Comparison of ENCODE assay signal across 8 cellular contexts in genomic region chr17:3695129-3695722, GRCh38. TPM values are rescaled to one million over a fixed set of nuclear protein-coding genes. Genes with fewer than 3 reads are reported as not detected.
DNase-seq lines count a peak whose midpoint lies in the region; ATAC-seq and TF ChIP-seq lines count a peak whose summit lies in the region.

No MANE protein-coding gene starts in this region.

- H3K4me3 ChIP-seq in heart left ventricle = peak overlapping the region; percentile 24 to 68 (median 52)
- H3K4me3 ChIP-seq in skeletal muscle satellite cell (ENCODE audit: low read length) = peak overlapping the region; percentile 86

- DNase-seq in DMS 273 (lab: John Stamatoyannopoulos, UW; ENCODE audit: unreplicated experiment) (peak; percentile 71), DMS 273 treated with DMSO at 0.1 percent for 48 hours (lab: John Stamatoyannopoulos, UW) (no peak), SW480 (ENCODE audit: low spot score) (peak; percentile 31), heart left ventricle (peak in 4 of 5 donors; percentile 58 to 72 (median 64)), NCI-H2029 treated with DMSO at 0.1 percent for 48 hours (lab: John Stamatoyannopoulos, UW) (no peak)

- H3K36me3 ChIP-seq in heart left ventricle = no peaks in the 10 kb centered on the region
- H3K36me3 ChIP-seq in skeletal muscle satellite cell (ENCODE audit: insufficient read depth, low read length) = no peaks in the 10 kb centered on the region

- no peak for TF ChIP-seq POLR2A in heart left ventricle (IDR thresholded peaks at IDR 0.05)

- intact Hi-C loops in heart left ventricle (cut with DNase I) = no loop called here

- ATAC-seq in heart left ventricle (peak; percentile 75 to 90 (median 86)), HG02642 (IDR thresholded peaks at IDR 0.05; ENCODE audit: poor library complexity, unreplicated experiment) (no peak), GM18502 (IDR thresholded peaks at IDR 0.05; ENCODE audit: poor library complexity, unreplicated experiment) (no peak)

- H3K27me3 ChIP-seq in heart left ventricle = peaks cover 0 to 40% (median 10%) of the 10 kb centered on the region in 9 donors
- no peaks in the 10 kb centered on the region for H3K27me3 ChIP-seq in skeletal muscle satellite cell (ENCODE audit: control insufficient read depth, insufficient read depth, low read length)

- H3K27ac ChIP-seq in heart left ventricle = peak overlapping the region in 11 of 12 donors; percentile 41 to 83 (median 75)

- H3K9ac ChIP-seq in skeletal muscle satellite cell (ENCODE audit: low read depth, low read length) = peak overlapping the region; percentile 69

- H3K4me1 ChIP-seq in heart left ventricle (peaks cover 0 to 23% (median 8%) of the 10 kb centered on the region in 12 donors), skeletal muscle satellite cell (ENCODE audit: control insufficient read depth, insufficient read depth, low read length) (peaks cover 20% of the 10 kb centered on the region)

- WGBS in heart left ventricle, 4 donors = 6 to 15% (median 7%) methylated on average over 5 to 17 of the region's 17 CpGs

- TF ChIP-seq CTCF in heart left ventricle (IDR thresholded peaks at IDR 0.05) = no peak

- H3K9me3 ChIP-seq in heart left ventricle (peaks cover 0 to 9% (median 0%) of the 10 kb centered on the region in 12 donors), skeletal muscle satellite cell (replicated peaks; ENCODE audit: low read length) (peaks cover 3% of the 10 kb centered on the region)

- H3K4me2 ChIP-seq in skeletal muscle satellite cell (ENCODE audit: low read length) = peak overlapping the region; percentile 100

RNA-seq across cellular contexts. Expression of gene P2RX5, which starts 0.7 kb away (rescaled TPM):
- 10 to 100 TPM in 6 of 9 donors, 1 to 10 TPM in 3; 5.4 to 66.4 (median 14.3) TPM for total RNA-seq in heart left ventricle
- 100 to 1,000 TPM in 1 of 2 donors, 10 to 100 TPM in 1; 13.1 to 108 TPM for polyA plus RNA-seq in heart left ventricle
- total RNA-seq in skeletal muscle satellite cell (2012; rRNA removed) = 2.0 and 3.1 TPM in 2 replicates

RNA-seq across cellular contexts. Expression of gene EMC6, which starts 26.6 kb away (rescaled TPM):
- total RNA-seq in heart left ventricle = 10 to 100 TPM; 24.2 to 78.2 (median 51.9) TPM
- polyA plus RNA-seq in heart left ventricle = 100 to 1,000 TPM; 141 to 190 TPM
- 19.8 and 25.8 TPM in 2 replicates for total RNA-seq in skeletal muscle satellite cell (2012; rRNA removed)

RNA-seq across cellular contexts. Expression of gene TAX1BP3, which starts 26.8 kb away (rescaled TPM):
- 100 to 1,000 TPM; 122 to 291 (median 177) TPM for total RNA-seq in heart left ventricle
- polyA plus RNA-seq in heart left ventricle = 100 to 1,000 TPM; 131 to 203 TPM
- 168 and 225 TPM in 2 replicates for total RNA-seq in skeletal muscle satellite cell (2012; rRNA removed)

RNA-seq across cellular contexts. Expression of gene HASPIN, which starts 28.5 kb away (rescaled TPM):
- 1 to 10 TPM in 1 of 9 donors, under 1 TPM in 8; 0.15 to 2.1 (median 0.32) TPM for total RNA-seq in heart left ventricle
- polyA plus RNA-seq in heart left ventricle = 1 to 10 TPM in 1 of 2 donors, not detected in 1; 1.1 TPM
- total RNA-seq in skeletal muscle satellite cell (2012; rRNA removed) = 6.8 and 7.4 TPM in 2 replicates

RNA-seq across cellular contexts. Expression of gene CTNS, which starts 58.7 kb away (rescaled TPM):
- total RNA-seq in heart left ventricle = 10 to 100 TPM in 3 of 9 donors, 1 to 10 TPM in 6; 6.2 to 19.0 (median 8.7) TPM
- 10 to 100 TPM in 1 of 2 donors, 1 to 10 TPM in 1; 6.8 to 10.9 TPM for polyA plus RNA-seq in heart left ventricle
- total RNA-seq in skeletal muscle satellite cell (2012; rRNA removed) = 14.2 and 18.8 TPM in 2 replicates

Comparison
In these comparisons a context has a peak if more than half of its experiments do, and no peak if none do; other contexts are left out.
1. DNase-seq: peak in DMS 273 (single experiment), SW480 (single experiment) and heart left ventricle (4 of 5); none in DMS 273 treated with DMSO at 0.1 percent for 48 hours (single experiment) and NCI-H2029 treated with DMSO at 0.1 percent for 48 hours (single experiment).
2. ATAC-seq: peak in heart left ventricle (4 of 4); none in HG02642 (single experiment) and GM18502 (single experiment).